In the genomic region with DNA sequence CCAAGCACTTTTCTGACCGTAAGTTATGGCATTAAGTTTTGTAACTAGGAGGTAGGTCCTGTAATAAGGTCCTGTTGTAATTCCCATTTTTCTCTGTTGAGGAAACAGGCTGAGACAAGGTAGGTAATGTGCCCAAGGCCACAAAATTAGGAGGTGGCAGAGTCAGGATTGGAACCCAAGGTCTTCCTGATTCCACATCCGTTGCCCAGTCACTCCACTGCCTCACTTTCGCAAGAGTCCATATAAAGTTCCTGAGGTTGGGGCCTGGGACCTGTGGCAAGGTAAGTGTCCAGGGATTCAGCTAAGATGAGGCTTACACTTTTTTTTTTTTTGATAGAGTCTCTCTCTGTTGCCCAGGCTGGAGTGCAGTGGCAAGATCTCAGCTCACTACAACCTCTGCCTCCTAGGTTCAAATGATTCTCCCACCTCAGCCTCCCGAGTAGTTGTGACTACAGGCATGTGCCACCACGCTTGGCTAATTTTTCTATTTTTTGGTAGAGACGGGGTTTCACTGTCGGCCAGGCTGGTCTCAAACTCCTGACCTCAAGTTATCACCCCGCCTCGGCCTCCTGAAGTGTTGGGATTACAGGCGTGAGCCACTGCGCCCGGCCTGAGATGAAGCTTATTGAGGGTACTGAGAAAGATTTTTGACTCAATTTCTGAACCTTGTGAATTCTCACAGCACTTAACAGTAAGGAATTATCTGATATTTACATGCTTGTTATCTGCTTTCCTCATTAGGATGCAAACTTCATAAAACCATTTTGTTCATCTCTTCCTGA, we compare ENCODE assay signal across 8 cellular contexts. TPM values are rescaled to one million over a fixed set of nuclear protein-coding genes. Genes with fewer than 3 reads are reported as not detected.
A peak's percentile ranks its signal among the peaks of the same experiment; 100 is the strongest.
DNase-seq lines count a peak whose midpoint lies in the region; ATAC-seq and TF ChIP-seq lines count a peak whose summit lies in the region.

No MANE protein-coding gene starts in this region.

- no peak for DNase-seq in activated CD8-positive, alpha-beta memory T cell treated with anti-CD3 and anti-CD28 coated beads, Interleukin-2, amount 10 ng/mL, durations not matched to agents 7 days and 5 days
- no peak for DNase-seq in activated CD8-positive, alpha-beta memory T cell treated with anti-CD3 and anti-CD28 coated beads, Interleukin-2, amount 50 U/mL, for 48 hours
- DNase-seq in adrenal gland = no peak
- DNase-seq in lower lobe of right lung = no peak
- DNase-seq in tibial artery = no peak
- no peak for DNase-seq in NCI-H2196 (lab: John Stamatoyannopoulos, UW; ENCODE audit: unreplicated experiment)
- DNase-seq in AML-193 (lab: John Stamatoyannopoulos, UW) = no peak
- DNase-seq in omental fat pad (ENCODE audit: low spot score) = no peak

- peak overlapping the region; percentile 85 for H3K27ac Mint-ChIP-seq in activated CD8-positive, alpha-beta memory T cell treated with anti-CD3 and anti-CD28 coated beads, Interleukin-2, amount 10 ng/mL, durations not matched to agents 7 days and 5 days

- peaks cover 21 to 27% of the 10 kb centered on the region in 2 donors for H3K4me1 ChIP-seq in adrenal gland (replicated peaks in 1 of 2)
- peaks cover 28% of the 10 kb centered on the region for H3K4me1 ChIP-seq in lower lobe of right lung
- peaks cover 6 to 30% (median 27%) of the 10 kb centered on the region in 4 donors for H3K4me1 ChIP-seq in tibial artery

- peaks cover 13% of the 10 kb centered on the region for H3K27me3 Mint-ChIP-seq in activated CD8-positive, alpha-beta memory T cell treated with anti-CD3 and anti-CD28 coated beads, Interleukin-2, amount 10 ng/mL, durations not matched to agents 7 days and 5 days

- CTCF ChIA-PET in activated CD8-positive, alpha-beta memory T cell treated with anti-CD3 and anti-CD28 coated beads, Interleukin-2, amount 10 ng/mL, durations not matched to agents 7 days and 5 days (lab: Charles Lee) = interaction anchor here (0.7 to 5.1 kb wide), 38 partner anchors 10 to 1777 kb away, joined by 3 to 25 read pairs (median 4); a partner anchor contains a TSS

- H3K27ac ChIP-seq in adrenal gland (peak overlapping the region; percentile 92 to 99 (median 95)), lower lobe of right lung (peak overlapping the region; percentile 91), tibial artery (peak overlapping the region; percentile 82 to 94)

- intact Hi-C loops in adrenal gland (cut with DNase I) = loop anchor here in 1 of 2 donors (2.0 kb wide), 1 partner anchor 1032 kb away; no protein-coding TSS in a partner anchor
- intact Hi-C loops in lower lobe of right lung (cut with DNase I) = no loop called here
- intact Hi-C loops in tibial artery (cut with DNase I; ENCODE audit: low total_unique reads) = no loop called here

- H3K4me3 ChIP-seq in adrenal gland (peak overlapping the region in 1 of 4 donors; percentile 42), lower lobe of right lung (no peak overlapping the region), tibial artery (peak overlapping the region; percentile 23 to 39)

- TF ChIP-seq POLR2A in adrenal gland (IDR thresholded peaks at IDR 0.05) = no peak

- ATAC-seq in activated CD8-positive, alpha-beta memory T cell treated with anti-CD3 and anti-CD28 coated beads, Interleukin-2, amount 10 ng/mL, durations not matched to agents 7 days and 5 days = no peak
- no peak for ATAC-seq in lower lobe of right lung
- ATAC-seq in omental fat pad (ENCODE audit: low FRiP score) = no peak

- peaks cover 28% of the 10 kb centered on the region for H3K4me1 Mint-ChIP-seq in activated CD8-positive, alpha-beta memory T cell treated with anti-CD3 and anti-CD28 coated beads, Interleukin-2, amount 10 ng/mL, durations not matched to agents 7 days and 5 days

- no peaks in the 10 kb centered on the region for H3K9me3 Mint-ChIP-seq in activated CD8-positive, alpha-beta memory T cell treated with anti-CD3 and anti-CD28 coated beads, Interleukin-2, amount 10 ng/mL, durations not matched to agents 7 days and 5 days (ENCODE audit: low read depth)

- H3K9me3 ChIP-seq in adrenal gland (replicated peaks in 1 of 3) = no peaks in the 10 kb centered on the region
- H3K9me3 ChIP-seq in lower lobe of right lung = no peaks in the 10 kb centered on the region
- H3K9me3 ChIP-seq in tibial artery = no peaks in the 10 kb centered on the region

- H3K4me3 Mint-ChIP-seq in activated CD8-positive, alpha-beta memory T cell treated with anti-CD3 and anti-CD28 coated beads, Interleukin-2, amount 10 ng/mL, durations not matched to agents 7 days and 5 days = peak overlapping the region; percentile 54

- H3K36me3 Mint-ChIP-seq in activated CD8-positive, alpha-beta memory T cell treated with anti-CD3 and anti-CD28 coated beads, Interleukin-2, amount 10 ng/mL, durations not matched to agents 7 days and 5 days = no peaks in the 10 kb centered on the region

- no peak for TF ChIP-seq CTCF in adrenal gland (IDR thresholded peaks at IDR 0.05)
- no peak for TF ChIP-seq CTCF in lower lobe of right lung (IDR thresholded peaks at IDR 0.05)
- TF ChIP-seq CTCF in tibial artery (IDR thresholded peaks at IDR 0.05) = no peak
- no peak for TF ChIP-seq CTCF in omental fat pad (IDR thresholded peaks at IDR 0.05)

- H3K27me3 ChIP-seq in adrenal gland (no peaks in the 10 kb centered on the region), lower lobe of right lung (ENCODE audit: low read depth) (no peaks in the 10 kb centered on the region), tibial artery (no peaks in the 10 kb centered on the region)

- H3K36me3 ChIP-seq in adrenal gland (replicated peaks in 1 of 2) (no peaks in the 10 kb centered on the region), lower lobe of right lung (no peaks in the 10 kb centered on the region), tibial artery (no peaks in the 10 kb centered on the region)

- 74 to 82% (median 79%) methylated on average over 12 of the region's 12 CpGs for WGBS in adrenal gland, 4 donors

RNA-seq across cellular contexts. Expression of a gene that starts 20.3 kb away (rescaled TPM):
- total RNA-seq in activated CD8-positive, alpha-beta memory T cell treated with anti-CD3 and anti-CD28 coated beads, Interleukin-2, amount 10 ng/mL, durations not matched to agents 7 days and 5 days = 10 to 100 TPM; 14.4 to 18.6 TPM
- total RNA-seq in adrenal gland = 10 to 100 TPM; 34.1 to 65.1 (median 52.6) TPM
- polyA plus RNA-seq in adrenal gland = 10 to 100 TPM in 2 of 3 donors, 1 to 10 TPM in 1; 8.2 to 30.9 (median 16.9) TPM
- 41.6 TPM for total RNA-seq in lower lobe of right lung
- total RNA-seq in omental fat pad = 10 to 100 TPM; 26.3 to 54.8 (median 36.9) TPM
